Comparison of ENCODE assay signal across 16 cellular contexts in genomic region chr18:39624934-39625333, GRCh38.
DNase-seq lines count a peak whose midpoint lies in the region; TF ChIP-seq lines count a peak whose summit lies in the region.
"Had no signal": no experiment of that assay in that cellular context is flagged by ENCODE, and none has a peak within 500 bp of the region (broad histone marks: within the 10 kb centered on the region; RNA-seq: fewer than 3 reads in every experiment).

No MANE protein-coding gene starts in this region.

- H3K4me3 ChIP-seq in adipocyte (ENCODE audit: low read length) (no peak overlapping the region), fibroblast of pulmonary artery (replicated peaks; ENCODE audit: low read depth, low read length) (no peak overlapping the region), skeletal muscle satellite cell (ENCODE audit: low read length) (no peak overlapping the region)
- H3K4me3 ChIP-seq: pancreas had no signal

- TF ChIP-seq CTCF in fibroblast of pulmonary artery (IDR thresholded peaks at IDR 0.05; ENCODE audit: low read length, missing control alignments), result no peak

- H3K36me3 ChIP-seq in adipocyte (ENCODE audit: control insufficient read depth, insufficient read depth, low read length, severe bottlenecking), result no peaks in the 10 kb centered on the region
- H3K36me3 ChIP-seq in skeletal muscle satellite cell (ENCODE audit: insufficient read depth, low read length), result no peaks in the 10 kb centered on the region
- H3K36me3 ChIP-seq: pancreas had no signal

- H3K4me2 ChIP-seq in skeletal muscle satellite cell (ENCODE audit: low read length), result peak overlapping the region; percentile 65

- H3K27me3 ChIP-seq in adipocyte (replicated peaks; ENCODE audit: control insufficient read depth, insufficient read depth, low read length) (no peaks in the 10 kb centered on the region), skeletal muscle satellite cell (ENCODE audit: control insufficient read depth, insufficient read depth, low read length) (no peaks in the 10 kb centered on the region)
- H3K27me3 ChIP-seq: pancreas had no signal

- H3K9me3 ChIP-seq in adipocyte (ENCODE audit: control insufficient read depth, low read length) (no peaks in the 10 kb centered on the region), skeletal muscle satellite cell (replicated peaks; ENCODE audit: low read length) (no peaks in the 10 kb centered on the region)
- H3K9me3 ChIP-seq: pancreas had no signal

- H3K9ac ChIP-seq in adipocyte (ENCODE audit: low read length) (no peak overlapping the region), skeletal muscle satellite cell (ENCODE audit: low read depth, low read length) (no peak overlapping the region)

- peaks cover 9% of the 10 kb centered on the region for H3K4me1 ChIP-seq in adipocyte (ENCODE audit: control insufficient read depth, insufficient read depth, low read length)
- peaks cover 24% of the 10 kb centered on the region for H3K4me1 ChIP-seq in skeletal muscle satellite cell (ENCODE audit: control insufficient read depth, insufficient read depth, low read length)
- H3K4me1 ChIP-seq: pancreas had no signal

- peak; percentile 48 for DNase-seq in HS-5 (ENCODE audit: low read depth)
- DNase-seq in adipocyte (ENCODE audit: low read depth), result peak; percentile 42
- DNase-seq in fibroblast of pulmonary artery (ENCODE audit: low read depth), result peak; percentile 69
- no peak for DNase-seq in NCI-H2227 treated with DMSO at 0.1 percent for 48 hours (lab: John Stamatoyannopoulos, UW)
- DNase-seq in NCI-H2196 treated with DMSO at 0.1 percent for 48 hours (lab: John Stamatoyannopoulos, UW; ENCODE audit: unreplicated experiment), result no peak
- DNase-seq in NCI-H345 treated with DMSO at 0.1 percent for 48 hours (lab: John Stamatoyannopoulos, UW; ENCODE audit: unreplicated experiment), result no peak
- DNase-seq: activated CD8-positive, alpha-beta memory T cell treated with anti-CD3 and anti-CD28 coated beads, Interleukin-2, amount 10 ng/mL, durations not matched to agents 7 days and 5 days; activated naive CD4-positive, alpha-beta T cell treated with anti-CD3 and anti-CD28 coated beads, Interleukin-2, amount 10 ng/mL, durations not matched to agents 7 days and 5 days; C1 segment of cervical spinal cord; left cardiac atrium; NCI-H187 treated with DMSO at 0.1 percent for 48 hours; pancreas; RPMI8226; stimulated activated naive CD8-positive, alpha-beta T cell treated with anti-CD3 and anti-CD28 coated beads, Interleukin-15, amount 100 ng/mL, for 72 hours; T-helper 1 cell had no signal

Comparison
In these comparisons a context has a peak if more than half of its experiments do, and no peak if none do; other contexts are left out.
1. DNase-seq: peak in HS-5 (single experiment), adipocyte (single experiment) and fibroblast of pulmonary artery (single experiment); none in NCI-H2227 treated with DMSO at 0.1 percent for 48 hours (single experiment), NCI-H2196 treated with DMSO at 0.1 percent for 48 hours (single experiment) and NCI-H345 treated with DMSO at 0.1 percent for 48 hours (single experiment).